ENCODE assay signal across 1 cellular context in genomic region chr19:2935863-2936262, GRCh38. TPM values are rescaled to one million over a fixed set of nuclear protein-coding genes. Genes with fewer than 3 reads are reported as not detected.
"Had no signal": no experiment of that assay in that cellular context is flagged by ENCODE, and none has a peak within 500 bp of the region (broad histone marks: within the 10 kb centered on the region; RNA-seq: fewer than 3 reads in every experiment).

No MANE protein-coding gene starts in this region.

RNA-seq across cellular contexts. Expression of gene TLE6, which starts 41.5 kb away (rescaled TPM):
- total RNA-seq: skeletal muscle tissue had no signal
